ENCODE assay signal across 15 cellular contexts in the genomic region with DNA sequence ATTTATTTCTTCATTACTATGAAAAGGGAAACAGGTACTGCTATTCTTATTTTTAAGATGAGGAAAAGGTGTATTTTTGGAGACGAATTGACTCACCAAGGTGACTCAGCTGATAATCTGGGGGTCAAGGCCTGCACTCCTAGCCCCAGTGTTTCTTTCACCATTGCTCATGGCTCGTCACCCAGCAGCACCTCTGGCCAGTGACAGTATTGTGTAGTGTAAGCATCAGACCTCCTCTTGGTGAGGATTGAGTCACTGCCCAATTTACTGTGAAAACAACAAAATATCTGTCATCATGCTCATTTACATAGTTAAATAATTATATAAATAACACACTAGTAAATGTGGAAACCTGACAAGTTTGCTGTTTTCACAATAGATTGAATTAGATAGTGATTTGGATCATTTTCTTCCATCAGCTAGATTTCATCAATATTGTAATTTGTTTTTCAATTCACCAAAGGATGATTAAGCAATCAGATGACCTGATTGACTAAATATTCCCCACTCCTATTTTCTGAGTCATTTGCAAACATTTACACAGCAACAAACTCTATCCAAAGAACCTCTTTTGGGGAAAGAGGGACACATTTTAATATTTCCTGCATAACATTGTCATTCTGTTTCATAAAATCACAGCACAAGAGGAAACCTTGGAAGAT.
DNase-seq lines count a peak whose midpoint lies in the region; ATAC-seq and TF ChIP-seq lines count a peak whose summit lies in the region.
"Had no signal": no experiment of that assay in that cellular context is flagged by ENCODE, and none has a peak within 500 bp of the region (broad histone marks: within the 10 kb centered on the region; RNA-seq: fewer than 3 reads in every experiment).

No MANE protein-coding gene starts in this region.

- TF ChIP-seq CTCF in adrenal gland (IDR thresholded peaks at IDR 0.05), result no peak
- TF ChIP-seq CTCF in foreskin fibroblast (IDR thresholded peaks at IDR 0.05; ENCODE audit: low read depth, low read length), result no peak
- no peak for TF ChIP-seq CTCF in thyroid gland (IDR thresholded peaks at IDR 0.05)

- H3K9ac ChIP-seq in subcutaneous abdominal adipose tissue (ENCODE audit: low read length in 5 of 5), result peak overlapping the region in 1 of 5 donors; percentile 6

- intact Hi-C loops in adrenal gland (cut with DNase I) (no loop called here), thyroid gland (cut with DNase I) (no loop called here)

- H3K4me3 ChIP-seq in adrenal gland (no peak overlapping the region), foreskin fibroblast (ENCODE audit: low read depth in 1 of 2, low read length in 2 of 2) (no peak overlapping the region), subcutaneous abdominal adipose tissue (ENCODE audit: low read depth in 1 of 5, low read length in 5 of 5) (no peak overlapping the region), thyroid gland (replicated peaks in 1 of 3) (no peak overlapping the region)
- H3K4me3 ChIP-seq: spleen, tibial artery had no signal

- H3K4me1 ChIP-seq in adrenal gland (replicated peaks in 1 of 2) (peaks cover 6 to 13% of the 10 kb centered on the region in 2 donors), subcutaneous abdominal adipose tissue (ENCODE audit: control insufficient read depth in 5 of 5, insufficient read depth in 5 of 5, low read length in 5 of 5) (peaks cover 0 to 17% (median 0%) of the 10 kb centered on the region in 5 donors), thyroid gland (peaks cover 21 to 24% of the 10 kb centered on the region in 2 donors)
- H3K4me1 ChIP-seq: tibial artery had no signal

- no peaks in the 10 kb centered on the region for H3K27me3 ChIP-seq in adrenal gland
- H3K27me3 ChIP-seq in subcutaneous abdominal adipose tissue (ENCODE audit: control insufficient read depth in 5 of 5, insufficient read depth in 4 of 5, low read length in 5 of 5), result no peaks in the 10 kb centered on the region
- H3K27me3 ChIP-seq in thyroid gland, result no peaks in the 10 kb centered on the region
- H3K27me3 ChIP-seq: spleen, tibial artery had no signal

- WGBS in adrenal gland, 4 donors, result 43 to 61% (median 45%) methylated on average over 2 of the region's 2 CpGs
- WGBS in thyroid gland, 2 donors, result 96 to 98% methylated on average over 2 of the region's 2 CpGs

- no peak for TF ChIP-seq POLR2A in adrenal gland (IDR thresholded peaks at IDR 0.05)
- no peak for TF ChIP-seq POLR2A in thyroid gland (IDR thresholded peaks at IDR 0.05)

- no peaks in the 10 kb centered on the region for H3K9me3 ChIP-seq in adrenal gland (replicated peaks in 1 of 3)
- H3K9me3 ChIP-seq in subcutaneous abdominal adipose tissue (ENCODE audit: control insufficient read depth in 5 of 5, low read length in 5 of 5), result no peaks in the 10 kb centered on the region
- no peaks in the 10 kb centered on the region for H3K9me3 ChIP-seq in thyroid gland
- H3K9me3 ChIP-seq: spleen, tibial artery had no signal

- DNase-seq in DMS53 (lab: John Stamatoyannopoulos, UW) (peak; percentile 46), DMS53 treated with DMSO at 0.1 percent for 48 hours (lab: John Stamatoyannopoulos, UW; ENCODE audit: unreplicated experiment) (no peak), adrenal gland (peak; percentile 31 to 78 (median 66)), foreskin fibroblast (peak; percentile 81 to 87), thyroid gland (no peak)
- DNase-seq in activated T-cell treated with anti-CD3 and anti-CD28 coated beads, Interleukin-2, amount 50 U/mL, for 48 hours, result no peak
- DNase-seq: activated naive CD8-positive, alpha-beta T cell treated with anti-CD3 and anti-CD28 coated beads, Interleukin-2, amount 50 U/mL, for 24 hours; effector CD8-positive, alpha-beta T cell; hippocampal formation; spleen; tibial artery had no signal

- H3K36me3 ChIP-seq in adrenal gland (replicated peaks in 1 of 2) (no peaks in the 10 kb centered on the region), subcutaneous abdominal adipose tissue (ENCODE audit: control insufficient read depth in 5 of 5, insufficient read depth in 5 of 5, low read length in 5 of 5) (peaks cover 0 to 6% (median 0%) of the 10 kb centered on the region in 5 donors), thyroid gland (no peaks in the 10 kb centered on the region)
- H3K36me3 ChIP-seq: spleen, tibial artery had no signal

- no peak for ATAC-seq in GM18517 (IDR thresholded peaks at IDR 0.05; ENCODE audit: unreplicated experiment)
- ATAC-seq: activated naive CD8-positive, alpha-beta T cell treated with anti-CD3 and anti-CD28 coated beads, Interleukin-2, amount 50 U/mL, for 24 hours had no signal

- peak overlapping the region in 3 of 5 donors; percentile 40 to 69 (median 48) for H3K27ac ChIP-seq in adrenal gland
- H3K27ac ChIP-seq in subcutaneous abdominal adipose tissue (ENCODE audit: low read depth, low read length), result peak overlapping the region; percentile 49
- no peak overlapping the region for H3K27ac ChIP-seq in thyroid gland
- H3K27ac ChIP-seq: 22Rv1, spleen, tibial artery, VCaP had no signal

Comparison
In these comparisons a context has a peak if more than half of its experiments do, and no peak if none do; other contexts are left out.
1. DNase-seq: peak in DMS53 (single experiment), adrenal gland (7 of 7) and foreskin fibroblast (2 of 2); none in DMS53 treated with DMSO at 0.1 percent for 48 hours (single experiment), thyroid gland (0 of 2) and activated T-cell treated with anti-CD3 and anti-CD28 coated beads, Interleukin-2, amount 50 U/mL, for 48 hours (0 of 2).
2. H3K27ac ChIP-seq: peak in adrenal gland (3 of 5) and subcutaneous abdominal adipose tissue (single experiment); none in thyroid gland (0 of 3).